8 cellular contexts compared by ENCODE assay signal in genomic region chr19:17234911-17235617, GRCh38. TPM values are rescaled to one million over a fixed set of nuclear protein-coding genes. Genes with fewer than 3 reads are reported as not detected.
DNase-seq lines count a peak whose midpoint lies in the region; ATAC-seq and TF ChIP-seq lines count a peak whose summit lies in the region.

No MANE protein-coding gene starts in this region.

- H3K4me3 ChIP-seq in GM23338 (peak overlapping the region; percentile 93), ectodermal cell (ENCODE audit: insufficient read depth, low read depth, low read length) (peak overlapping the region; percentile 66), stomach (peak overlapping the region; percentile 44 to 73 (median 53))

- no peaks in the 10 kb centered on the region for H3K9me2 ChIP-seq in GM23338 (ENCODE audit: insufficient read depth)

- TF ChIP-seq EP300 in stomach (IDR thresholded peaks at IDR 0.05): no peak

- intact Hi-C loops in stomach (cut with DNase I; ENCODE audit: low total_unique reads): no loop called here

- 6% methylated on average over 36 of the region's 36 CpGs for whole genome bisulfite sequencing in ectodermal cell, 2 experiments
- WGBS in stomach, 5 donors: 12 to 19% (median 16%) methylated on average over 15 to 36 of the region's 36 CpGs

- H3K9me3 ChIP-seq in ectodermal cell (ENCODE audit: control insufficient read depth, low read length) (no peaks in the 10 kb centered on the region), stomach (no peaks in the 10 kb centered on the region)

- H3K4me3 Mint-ChIP-seq in GM23338: peak overlapping the region; percentile 85

- TF ChIP-seq CTCF in GM23338 (conservative IDR thresholded peaks at IDR 0.05; ENCODE audit: low read depth in 2 of 2): no peak
- TF ChIP-seq CTCF in stomach (IDR thresholded peaks at IDR 0.05): no peak

- peaks cover 6% of the 10 kb centered on the region; the same call in 1 of the 2 replicates for H3K36me3 ChIP-seq in GM23338 (ENCODE audit: insufficient read depth)
- peaks cover 22% of the 10 kb centered on the region for H3K36me3 ChIP-seq in ectodermal cell (ENCODE audit: control insufficient read depth, insufficient read depth, low read length)
- H3K36me3 ChIP-seq in stomach: peaks cover 17 to 55% (median 54%) of the 10 kb centered on the region in 4 donors

- H2AFZ ChIP-seq in GM23338: no peak overlapping the region

- TF ChIP-seq POLR2A in stomach (IDR thresholded peaks at IDR 0.05): no peak

- peaks cover 58% of the 10 kb centered on the region for H3K79me2 ChIP-seq in GM23338 (replicated peaks; ENCODE audit: insufficient read depth)

- 0 out of 2 replicates have a peak overlapping the region, but pooled peaks have one; percentile 40 for H3K27ac Mint-ChIP-seq in GM23338

- H3K27me3 Mint-ChIP-seq in GM23338 (ENCODE audit: insufficient read depth, low read depth, poor library complexity): peaks cover 16% of the 10 kb centered on the region

- H4K20me1 ChIP-seq in GM23338 (replicated peaks; ENCODE audit: insufficient read depth): peaks cover 29% of the 10 kb centered on the region

- peaks cover 18% of the 10 kb centered on the region for H3K4me1 Mint-ChIP-seq in GM23338

- ATAC-seq in GM23338: peak; percentile 80

- H3K4me1 ChIP-seq in GM23338 (ENCODE audit: insufficient read depth) (peaks cover 12% of the 10 kb centered on the region), ectodermal cell (ENCODE audit: control insufficient read depth, insufficient read depth, low read length) (peaks cover 2% of the 10 kb centered on the region), stomach (peaks cover 34 to 62% (median 55%) of the 10 kb centered on the region in 4 donors)

- peaks cover 44% of the 10 kb centered on the region for H3F3A ChIP-seq in GM23338 (replicated peaks; ENCODE audit: low read depth)

- H3K4me2 ChIP-seq in GM23338: peak overlapping the region; percentile 94

- H3K36me3 Mint-ChIP-seq in GM23338 (ENCODE audit: low read depth): peaks cover 56% of the 10 kb centered on the region

- peak overlapping the region; percentile 83 for H3K27ac ChIP-seq in GM23338 (ENCODE audit: low read depth)
- peak overlapping the region; percentile 77 for H3K27ac ChIP-seq in ectodermal cell (ENCODE audit: insufficient read depth, low read depth, low read length, poor library complexity, severe bottlenecking)
- peak overlapping the region; percentile 75 to 86 (median 85) for H3K27ac ChIP-seq in stomach

- H3K9me3 Mint-ChIP-seq in GM23338: no peaks in the 10 kb centered on the region

- H3K27me3 ChIP-seq in GM23338 (ENCODE audit: insufficient read depth) (no peaks in the 10 kb centered on the region), ectodermal cell (ENCODE audit: control insufficient read depth, insufficient read depth, low read length, poor library complexity, severe bottlenecking) (no peaks in the 10 kb centered on the region), stomach (no peaks in the 10 kb centered on the region)

- DNase-seq in D341Med (ENCODE audit: low spot score) (peak; percentile 74), GM23338 (ENCODE audit: low spot score) (peak; percentile 85), NCI-H1092 (lab: John Stamatoyannopoulos, UW) (peak; percentile 35), midbrain (lab: John Stamatoyannopoulos, UW) (peak; percentile 5), stomach (peak; percentile 68), Ammon's horn (ENCODE audit: low spot score) (no peak)
- peak; percentile 60 to 66 for DNase-seq in activated CD4-positive, alpha-beta T cell treated with anti-CD3 and anti-CD28 coated beads for 4 hours

TF ChIP-seq in GM23338, 12 proteins besides CTCF, POLR2A, EP300 and RAD21:
- no peak for TF ChIP-seq CREB1 (CRISPR knock-in tag; IDR thresholded peaks at IDR 0.05; ENCODE audit: low read depth)
- TF ChIP-seq STAT1 (IDR thresholded peaks at IDR 0.05; ENCODE audit: unreplicated experiment): no peak
- TF ChIP-seq ZNF331 (CRISPR knock-in tag; IDR thresholded peaks at IDR 0.05; ENCODE audit: low read depth): no peak
- peak; percentile 96 for TF ChIP-seq POLR2AphosphoS5 (IDR thresholded peaks at IDR 0.05; ENCODE audit: low read depth)
- TF ChIP-seq ETS1 (IDR thresholded peaks at IDR 0.05): no peak

RNA-seq across cellular contexts. Expression of gene OCEL1, which starts 9.0 kb away (rescaled TPM):
- total RNA-seq in GM23338 (2014; rRNA removed; shearing (Covaris generic)): 9.6 and 12.7 TPM in 2 replicates
- polyA plus RNA-seq in GM23338 (2016; fragmentation: Nextera tagmentation; extraction: Ambion mirVana) (47.4 and 50.6 TPM in 2 replicates), stomach (10 to 100 TPM; 25.9 to 43.2 (median 39.7) TPM)
- polyA plus RNA-seq in ectodermal cell (2013, experiment 1 of 4): 19.2 TPM
- polyA plus RNA-seq in ectodermal cell (2013, experiment 2 of 4): 16.3 TPM
- 12.2 TPM for polyA plus RNA-seq in ectodermal cell (2013, experiment 3 of 4)
- polyA plus RNA-seq in ectodermal cell (2013, experiment 4 of 4): 16.9 TPM
- 10 to 100 TPM in 1 of 5 donors, 1 to 10 TPM in 4; 4.7 to 13.0 (median 8.3) TPM for total RNA-seq in stomach

RNA-seq across cellular contexts. Expression of gene NR2F6, which starts 10.7 kb away (rescaled TPM):
- total RNA-seq in GM23338 (2014; rRNA removed; shearing (Covaris generic)): 172 and 209 TPM in 2 replicates
- polyA plus RNA-seq in GM23338 (2016; fragmentation: Nextera tagmentation; extraction: Ambion mirVana) (64.0 and 67.4 TPM in 2 replicates), stomach (10 to 100 TPM; 34.4 to 57.9 (median 45.0) TPM)
- polyA plus RNA-seq in ectodermal cell (2013, experiment 1 of 4): 32.8 TPM
- 35.5 TPM for polyA plus RNA-seq in ectodermal cell (2013, experiment 2 of 4)
- polyA plus RNA-seq in ectodermal cell (2013, experiment 3 of 4): 38.3 TPM
- 36.2 TPM for polyA plus RNA-seq in ectodermal cell (2013, experiment 4 of 4)
- total RNA-seq in stomach: 100 to 1,000 TPM in 1 of 5 donors, 10 to 100 TPM in 4; 35.3 to 641 (median 47.3) TPM

RNA-seq across cellular contexts. Expression of gene USE1, which starts 19.9 kb away (rescaled TPM):
- total RNA-seq in GM23338 (2014; rRNA removed; shearing (Covaris generic)): 13.7 and 15.5 TPM in 2 replicates
- polyA plus RNA-seq in GM23338 (2016; fragmentation: Nextera tagmentation; extraction: Ambion mirVana) (18.6 and 19.4 TPM in 2 replicates), stomach (10 to 100 TPM; 55.3 to 68.6 (median 64.9) TPM)
- polyA plus RNA-seq in ectodermal cell (2013, experiment 1 of 4): 17.7 TPM
- 19.2 TPM for polyA plus RNA-seq in ectodermal cell (2013, experiment 2 of 4)
- polyA plus RNA-seq in ectodermal cell (2013, experiment 3 of 4): 16.9 TPM
- 21.8 TPM for polyA plus RNA-seq in ectodermal cell (2013, experiment 4 of 4)
- total RNA-seq in stomach: 100 to 1,000 TPM in 1 of 5 donors, 10 to 100 TPM in 3, not detected in 1; 16.2 to 113 (median 22.1) TPM

RNA-seq across cellular contexts. Expression of gene USHBP1, which starts 29.5 kb away (rescaled TPM):
- 5.2 and 5.6 TPM in 2 replicates for total RNA-seq in GM23338 (2014; rRNA removed; shearing (Covaris generic))
- polyA plus RNA-seq in GM23338 (2016; fragmentation: Nextera tagmentation; extraction: Ambion mirVana) (4.0 and 4.6 TPM in 2 replicates), stomach (1 to 10 TPM; 2.1 to 4.1 (median 3.5) TPM)
- polyA plus RNA-seq in ectodermal cell (2013, experiment 1 of 4): 0.91 TPM
- 1.3 TPM for polyA plus RNA-seq in ectodermal cell (2013, experiment 2 of 4)
- polyA plus RNA-seq in ectodermal cell (2013, experiment 3 of 4): 0.75 TPM
- 0.45 TPM for polyA plus RNA-seq in ectodermal cell (2013, experiment 4 of 4)
- 1 to 10 TPM in 3 of 5 donors, not detected in 2; 3.3 to 7.7 (median 4.5) TPM for total RNA-seq in stomach

RNA-seq across cellular contexts. Expression of gene BABAM1, which starts 32.2 kb away (rescaled TPM):
- 78.1 and 87.8 TPM in 2 replicates for total RNA-seq in GM23338 (2014; rRNA removed; shearing (Covaris generic))
- polyA plus RNA-seq in GM23338 (2016; fragmentation: Nextera tagmentation; extraction: Ambion mirVana) (88.7 and 95.0 TPM in 2 replicates), stomach (10 to 100 TPM; 66.3 to 87.1 (median 79.9) TPM)
- 129 TPM for polyA plus RNA-seq in ectodermal cell (2013, experiment 1 of 4)
- polyA plus RNA-seq in ectodermal cell (2013, experiment 2 of 4): 116 TPM
- 96.0 TPM for polyA plus RNA-seq in ectodermal cell (2013, experiment 3 of 4)
- polyA plus RNA-seq in ectodermal cell (2013, experiment 4 of 4): 97.9 TPM
- 100 to 1,000 TPM in 2 of 5 donors, 10 to 100 TPM in 3; 26.2 to 146 (median 59.7) TPM for total RNA-seq in stomach
